Comparison of ENCODE assay signal across 8 cellular contexts in genomic region chr21:38244885-38245869, GRCh38. TPM values are rescaled to one million over a fixed set of nuclear protein-coding genes. Genes with fewer than 3 reads are reported as not detected.
DNase-seq lines count a peak whose midpoint lies in the region; ATAC-seq and TF ChIP-seq lines count a peak whose summit lies in the region.

No MANE protein-coding gene starts in this region.

- WGBS in spleen, 5 donors: 40 to 66% (median 47%) methylated on average over 9 of the region's 9 CpGs

- H3K27ac Mint-ChIP-seq in activated naive CD4-positive, alpha-beta T cell treated with anti-CD3 and anti-CD28 coated beads, Interleukin-2, amount 50 U/mL, for 72 hours: peak overlapping the region; percentile 90 to 93

- H3K36me3 ChIP-seq in GM06990 (ENCODE audit: control insufficient read depth, insufficient read depth, low read length) (no peaks in the 10 kb centered on the region), spleen (no peaks in the 10 kb centered on the region)

- ATAC-seq in HG02678 (IDR thresholded peaks at IDR 0.05; ENCODE audit: unreplicated experiment): peak; percentile 84
- ATAC-seq in activated naive CD4-positive, alpha-beta T cell treated with anti-CD3 and anti-CD28 coated beads, Interleukin-2, amount 50 U/mL, for 72 hours: peak; percentile 90 to 98
- no peak for ATAC-seq in left colon

- DNase-seq in GM06990 (ENCODE audit: extremely low read depth, insufficient read length): peak; percentile 45
- DNase-seq in RPMI7951 (ENCODE audit: low read depth): peak; percentile 100
- peak; percentile 64 to 82 for DNase-seq in activated naive CD4-positive, alpha-beta T cell treated with anti-CD3 and anti-CD28 coated beads, Interleukin-2, amount 50 U/mL, for 72 hours (ENCODE audit: low spot score in 2 of 2)
- DNase-seq in spleen: no peak
- no peak for DNase-seq in left colon
- DNase-seq in cerebellar cortex (ENCODE audit: low spot score): no peak
- DNase-seq in NCI-H510A (lab: John Stamatoyannopoulos, UW): no peak

- H3K27ac ChIP-seq in spleen: peak overlapping the region in 5 of 8 donors; percentile 46 to 57 (median 55)

- no peak for TF ChIP-seq POLR2A in spleen (IDR thresholded peaks at IDR 0.05)

- H3K4me1 ChIP-seq in spleen: peaks cover 0 to 12% (median 0%) of the 10 kb centered on the region in 6 donors

- peaks cover 6 to 17% of the 10 kb centered on the region in 2 donors for H3K36me3 Mint-ChIP-seq in activated naive CD4-positive, alpha-beta T cell treated with anti-CD3 and anti-CD28 coated beads, Interleukin-2, amount 50 U/mL, for 72 hours

- H3K9me3 ChIP-seq in spleen: no peaks in the 10 kb centered on the region

- H3K9me3 Mint-ChIP-seq in activated naive CD4-positive, alpha-beta T cell treated with anti-CD3 and anti-CD28 coated beads, Interleukin-2, amount 50 U/mL, for 72 hours: peaks cover 15 to 16% of the 10 kb centered on the region in 2 donors

- no peak overlapping the region for H3K4me3 ChIP-seq in GM06990 (replicated peaks; ENCODE audit: low read depth, low read length)
- H3K4me3 ChIP-seq in spleen: peak overlapping the region in 1 of 8 donors; percentile 21

- no peak for TF ChIP-seq CTCF in GM06990 (IDR thresholded peaks at IDR 0.05; ENCODE audit: insufficient read depth, low read length, poor library complexity, severe bottlenecking)
- TF ChIP-seq CTCF in spleen (IDR thresholded peaks at IDR 0.05 in 8 of 11, conservative IDR thresholded peaks at IDR 0.05 in 3 of 11): no peak

- intact Hi-C loops in spleen (cut with DNase I; ENCODE audit: low total_unique reads): no loop called here
- intact Hi-C loops in left colon (cut with DNase I, micrococcal nuclease): no loop called here

- no peaks in the 10 kb centered on the region for H3K27me3 ChIP-seq in GM06990 (replicated peaks; ENCODE audit: control insufficient read depth, insufficient read depth, low read length)
- H3K27me3 ChIP-seq in spleen (replicated peaks in 1 of 7): no peaks in the 10 kb centered on the region

RNA-seq across cellular contexts. Expression of gene KCNJ15, which starts 11.6 kb away (rescaled TPM):
- total RNA-seq in RPMI7951 (2014; rRNA removed; shearing (Covaris generic)): 13.2 and 18.9 TPM in 2 replicates
- 1 to 10 TPM in 1 of 2 donors, under 1 TPM in 1; 0.20 to 1.5 TPM for total RNA-seq in activated naive CD4-positive, alpha-beta T cell treated with anti-CD3 and anti-CD28 coated beads, Interleukin-2, amount 50 U/mL, for 72 hours
- total RNA-seq in spleen: 10 to 100 TPM in 6 of 7 donors, 1 to 10 TPM in 1; 8.9 to 45.6 (median 20.6) TPM
- 1 to 10 TPM in 2 of 3 donors, under 1 TPM in 1; 0.27 to 2.1 (median 1.3) TPM for polyA plus RNA-seq in spleen
- under 1 TPM in 1 of 2 donors, not detected in 1; 0.21 TPM for total RNA-seq in left colon

Comparison
In these comparisons a context has a peak if more than half of its experiments do, and no peak if none do; other contexts are left out.
1. DNase-seq: peak in GM06990 (single experiment), RPMI7951 (single experiment) and activated naive CD4-positive, alpha-beta T cell treated with anti-CD3 and anti-CD28 coated beads, Interleukin-2, amount 50 U/mL, for 72 hours (2 of 2); none in spleen (single experiment), left colon (0 of 2), cerebellar cortex (single experiment) and NCI-H510A (single experiment).